ENCODE assay signal across 1 cellular context in genomic region chr11:119942583-119943338, GRCh38.
TF ChIP-seq lines count a peak whose summit lies in the region.

No MANE protein-coding gene starts in this region.

TF ChIP-seq in K562, 482 proteins besides CTCF, POLR2A, EP300 and RAD21 (continued from another document and continues in another):
- no peak for TF ChIP-seq ZNF274 (IDR thresholded peaks at IDR 0.05; ENCODE audit: borderline replicate concordance, low read depth, low read length)
- no peak for TF ChIP-seq TBP (optimal IDR thresholded peaks at IDR 0.05; ENCODE audit: low read depth, low read length)
- TF ChIP-seq CEBPZ (IDR thresholded peaks at IDR 0.05; ENCODE audit: borderline replicate concordance, low read depth, low read length), result no peak
- no peak for TF ChIP-seq CBFA2T3 (IDR thresholded peaks at IDR 0.05)
- TF ChIP-seq ZNF589 (CRISPR knock-in tag; IDR thresholded peaks at IDR 0.05; ENCODE audit: low read depth), result no peak
- TF ChIP-seq MBD2 (IDR thresholded peaks at IDR 0.05; ENCODE audit: borderline replicate concordance, low read depth), result no peak
- no peak for TF ChIP-seq CREB5 (CRISPR knock-in tag; IDR thresholded peaks at IDR 0.05)
- TF ChIP-seq HCFC1 (IDR thresholded peaks at IDR 0.05; ENCODE audit: low read depth, low read length), result no peak
- no peak for TF ChIP-seq ETV5 (CRISPR knock-in tag; IDR thresholded peaks at IDR 0.05; ENCODE audit: low read depth)
- no peak for TF ChIP-seq SRSF1 (IDR thresholded peaks at IDR 0.05; ENCODE audit: low read depth, low read length)
- TF ChIP-seq NR3C1 (CRISPR knock-in tag; IDR thresholded peaks at IDR 0.05), result no peak
- TF ChIP-seq POLR3A (IDR thresholded peaks at IDR 0.05; ENCODE audit: borderline replicate concordance, extremely low read depth, insufficient read depth, insufficient read length), result no peak
- TF ChIP-seq EHMT2 (IDR thresholded peaks at IDR 0.05), result no peak
- no peak for TF ChIP-seq HMG20B (CRISPR knock-in tag; IDR thresholded peaks at IDR 0.05)
- TF ChIP-seq ESRRA (IDR thresholded peaks at IDR 0.05; ENCODE audit: borderline replicate concordance, low read depth), result peak; percentile 79
- TF ChIP-seq ELF2 (CRISPR knock-in tag; IDR thresholded peaks at IDR 0.05), result no peak
- TF ChIP-seq SFPQ (IDR thresholded peaks at IDR 0.05; ENCODE audit: low read depth, low read length), result no peak
- TF ChIP-seq SAFB2 (IDR thresholded peaks at IDR 0.05; ENCODE audit: borderline replicate concordance, low read depth, low read length, severe bottlenecking), result no peak
- TF ChIP-seq ZHX1 (conservative IDR thresholded peaks at IDR 0.05; ENCODE audit: low read length), result no peak
- no peak for TF ChIP-seq GATAD2B (IDR thresholded peaks at IDR 0.05; ENCODE audit: borderline replicate concordance)
- TF ChIP-seq NR2C1 (IDR thresholded peaks at IDR 0.05), result no peak
- TF ChIP-seq NR2C1 (tag; IDR thresholded peaks at IDR 0.05), result peak; percentile 64
- no peak for TF ChIP-seq STAT5A (IDR thresholded peaks at IDR 0.05; ENCODE audit: borderline replicate concordance, low read length)
- no peak for TF ChIP-seq ZNF551 (CRISPR knock-in tag; IDR thresholded peaks at IDR 0.05)
- TF ChIP-seq CUX1 (CRISPR knock-in tag; IDR thresholded peaks at IDR 0.05), result no peak
- no peak for TF ChIP-seq ZNF639 (CRISPR knock-in tag; conservative IDR thresholded peaks at IDR 0.05 in 1 of 2, IDR thresholded peaks at IDR 0.05 in 1 of 2)
- TF ChIP-seq SIRT6 (IDR thresholded peaks at IDR 0.05; ENCODE audit: low read depth, low read length), result no peak
- TF ChIP-seq DIDO1 (tag; IDR thresholded peaks at IDR 0.05; ENCODE audit: low read depth), result no peak
- no peak for TF ChIP-seq HES1 (IDR thresholded peaks at IDR 0.05; ENCODE audit: low read depth)
- TF ChIP-seq FOSL1 (tag; conservative IDR thresholded peaks at IDR 0.05), result peak; percentile 58
- no peak for TF ChIP-seq ZNF133 (CRISPR knock-in tag; IDR thresholded peaks at IDR 0.05)
- no peak for TF ChIP-seq ERF (CRISPR knock-in tag; IDR thresholded peaks at IDR 0.05)
- no peak for TF ChIP-seq ZNF174 (CRISPR knock-in tag; IDR thresholded peaks at IDR 0.05)
- no peak for TF ChIP-seq SNRNP70 (optimal IDR thresholded peaks at IDR 0.05; ENCODE audit: low read depth, low read length)
- TF ChIP-seq DEAF1 (CRISPR knock-in tag; IDR thresholded peaks at IDR 0.05), result no peak
- no peak for TF ChIP-seq KLF10 (CRISPR knock-in tag; IDR thresholded peaks at IDR 0.05)
- TF ChIP-seq JUN (IDR thresholded peaks at IDR 0.05; ENCODE audit: borderline replicate concordance, low read depth, low read length), result peak; percentile 58; the same call in 1 of the 2 replicates
- TF ChIP-seq JUN (CRISPR knock-in tag; IDR thresholded peaks at IDR 0.05; ENCODE audit: borderline replicate concordance), result no peak
- TF ChIP-seq CEBPG (CRISPR knock-in tag; IDR thresholded peaks at IDR 0.05), result no peak
- peak in 1 of 2 experiments; percentile 89; a peak in 2 of 4 replicates for TF ChIP-seq CEBPG (tag; conservative IDR thresholded peaks at IDR 0.05 in 1 of 2, IDR thresholded peaks at IDR 0.05 in 1 of 2)
- TF ChIP-seq KLF13 (tag; IDR thresholded peaks at IDR 0.05; ENCODE audit: borderline replicate concordance, low read depth), result no peak
- no peak for TF ChIP-seq NONO (IDR thresholded peaks at IDR 0.05; ENCODE audit: low read depth in 2 of 2, low read length in 1 of 2)
- TF ChIP-seq PHF20 (IDR thresholded peaks at IDR 0.05; ENCODE audit: partially characterized antibody), result no peak
